1 cellular context compared by ENCODE assay signal in the genomic region with DNA sequence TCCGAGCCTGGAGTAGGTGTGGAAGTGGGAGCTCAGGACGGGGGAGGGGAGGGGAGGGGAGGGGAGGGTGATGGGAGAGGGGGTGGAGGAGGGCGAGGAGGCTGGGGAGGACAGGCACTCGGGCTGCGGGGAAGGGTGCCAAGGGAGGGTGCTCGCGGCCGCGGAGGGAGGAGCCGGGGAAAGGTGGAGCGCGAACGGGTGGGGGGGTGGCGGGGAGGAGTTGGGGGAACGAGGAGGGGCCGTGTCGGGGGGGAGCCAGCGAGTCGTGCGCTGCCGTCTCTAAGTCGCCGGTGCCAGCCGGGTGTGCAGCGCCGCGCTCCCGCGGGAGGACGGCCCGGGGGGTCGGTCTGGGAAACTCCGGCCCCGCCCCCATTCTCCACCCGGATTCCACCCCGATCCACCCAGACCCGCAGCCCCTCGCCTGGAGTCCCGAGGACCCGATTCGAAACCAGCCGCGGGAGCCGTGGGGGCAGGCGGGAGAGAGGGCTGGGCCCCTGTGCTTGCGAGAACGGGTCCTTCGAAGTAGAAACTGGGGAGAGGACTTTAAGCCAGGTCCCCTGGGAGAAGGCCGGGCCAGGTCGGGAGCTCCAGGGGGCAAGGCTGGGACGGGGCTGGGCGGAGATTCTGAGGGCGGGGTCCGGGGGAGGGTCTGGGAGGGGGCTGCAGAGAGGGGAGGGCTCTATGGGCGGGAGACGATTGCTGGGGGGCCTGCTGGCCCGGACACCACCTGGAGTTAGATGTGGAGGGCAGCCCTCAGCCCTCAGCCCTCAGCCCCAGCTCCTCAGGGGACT.
TF ChIP-seq lines count a peak whose summit lies in the region.

A gene with protein sequence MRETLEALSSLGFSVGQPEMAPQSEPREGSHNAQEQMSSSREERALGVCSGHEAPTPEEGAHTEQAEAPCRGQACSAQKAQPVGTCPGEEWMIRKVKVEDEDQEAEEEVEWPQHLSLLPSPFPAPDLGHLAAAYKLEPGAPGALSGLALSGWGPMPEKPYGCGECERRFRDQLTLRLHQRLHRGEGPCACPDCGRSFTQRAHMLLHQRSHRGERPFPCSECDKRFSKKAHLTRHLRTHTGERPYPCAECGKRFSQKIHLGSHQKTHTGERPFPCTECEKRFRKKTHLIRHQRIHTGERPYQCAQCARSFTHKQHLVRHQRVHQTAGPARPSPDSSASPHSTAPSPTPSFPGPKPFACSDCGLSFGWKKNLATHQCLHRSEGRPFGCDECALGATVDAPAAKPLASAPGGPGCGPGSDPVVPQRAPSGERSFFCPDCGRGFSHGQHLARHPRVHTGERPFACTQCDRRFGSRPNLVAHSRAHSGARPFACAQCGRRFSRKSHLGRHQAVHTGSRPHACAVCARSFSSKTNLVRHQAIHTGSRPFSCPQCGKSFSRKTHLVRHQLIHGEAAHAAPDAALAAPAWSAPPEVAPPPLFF (minus strand): TSS at position 143 of the 791 bp plus-strand sequence. CDS start 2,556 bp downstream, outside the sequence.

TF ChIP-seq in Ishikawa, 13 proteins besides CTCF, POLR2A, EP300 and RAD21 (continued from another document):
- TF ChIP-seq YY1 (IDR thresholded peaks at IDR 0.05; ENCODE audit: low read depth) (no peak), EGR1 (IDR thresholded peaks at IDR 0.05) (no peak), TAF1 (IDR thresholded peaks at IDR 0.05; ENCODE audit: low read depth) (no peak), FOXM1 (IDR thresholded peaks at IDR 0.05; ENCODE audit: borderline replicate concordance, low read depth) (no peak)
